Comparison of ENCODE assay signal across 22 cellular contexts in genomic region chr3:95319921-95320494, GRCh38.
DNase-seq lines count a peak whose midpoint lies in the region; ATAC-seq, FAIRE-seq and TF ChIP-seq lines count a peak whose summit lies in the region.
"Had no signal": no experiment of that assay in that cellular context is flagged by ENCODE, and none has a peak within 500 bp of the region (broad histone marks: within the 10 kb centered on the region; RNA-seq: fewer than 3 reads in every experiment).

No MANE protein-coding gene starts in this region.

- no peak overlapping the region for H3K4ac ChIP-seq in neuronal stem cell (ENCODE audit: low read length)

- H3K4me1 Mint-ChIP-seq in endodermal cell = no peaks in the 10 kb centered on the region
- no peaks in the 10 kb centered on the region for H3K4me1 Mint-ChIP-seq in activated T-helper 2 cell treated with anti-CD3 and anti-CD28 coated beads, Interferon-gamma antibody, Interleukin-2, Interleukin-4, amounts not matched to agents 10 μg/mL and 5 μg/mL and 100 μg/mL, durations not matched to agents 14 hours and 24 hours and 36 hours (ENCODE audit: low read depth)
- H3K4me1 Mint-ChIP-seq: activated CD4-positive, alpha-beta memory T cell treated with anti-CD3 and anti-CD28 coated beads, Interleukin-2, amount 10 ng/mL, durations not matched to agents 7 days and 5 days; CD8-positive, alpha-beta memory T cell had no signal

- H3K4me1 ChIP-seq in endodermal cell (ENCODE audit: control insufficient read depth, insufficient read depth, low read length) = no peaks in the 10 kb centered on the region
- peaks cover 0 to 7% of the 10 kb centered on the region in 2 donors for H3K4me1 ChIP-seq in neuronal stem cell (ENCODE audit: control insufficient read depth in 2 of 2, insufficient read depth in 1 of 2, low read depth in 1 of 2, low read length in 2 of 2)
- H3K4me1 ChIP-seq: adrenal gland, vagina had no signal

- H2BK5ac ChIP-seq in neuronal stem cell (ENCODE audit: low read length) = no peak overlapping the region

- peak overlapping the region; percentile 2 for H3K27ac ChIP-seq in endodermal cell (ENCODE audit: low read depth, low read length)
- H3K27ac ChIP-seq in neuronal stem cell (replicated peaks; ENCODE audit: low read length) = no peak overlapping the region
- H3K27ac ChIP-seq: adrenal gland, epithelial cell of prostate, vagina had no signal

- H3K4me3 ChIP-seq in endodermal cell (ENCODE audit: low read length) = no peak overlapping the region
- H3K4me3 ChIP-seq in neuronal stem cell (ENCODE audit: low read length in 2 of 2) = no peak overlapping the region
- H3K4me3 ChIP-seq: adrenal gland, vagina had no signal

- H3K36me3 ChIP-seq in endodermal cell (ENCODE audit: control insufficient read depth, insufficient read depth, low read length) (no peaks in the 10 kb centered on the region), neuronal stem cell (replicated peaks in 1 of 2; ENCODE audit: control insufficient read depth in 2 of 2, insufficient read depth in 2 of 2, low read length in 2 of 2) (no peaks in the 10 kb centered on the region)
- H3K36me3 ChIP-seq: adrenal gland, vagina had no signal

- H2BK12ac ChIP-seq in neuronal stem cell (ENCODE audit: low read length) = no peak overlapping the region

- H3K4me3 Mint-ChIP-seq in endodermal cell = no peak overlapping the region
- no peak overlapping the region for H3K4me3 Mint-ChIP-seq in activated T-helper 2 cell treated with anti-CD3 and anti-CD28 coated beads, Interferon-gamma antibody, Interleukin-2, Interleukin-4, amounts not matched to agents 10 μg/mL and 5 μg/mL and 100 μg/mL, durations not matched to agents 14 hours and 24 hours and 36 hours (ENCODE audit: low read depth)
- H3K4me3 Mint-ChIP-seq: activated CD4-positive, alpha-beta memory T cell treated with anti-CD3 and anti-CD28 coated beads, Interleukin-2, amount 10 ng/mL, durations not matched to agents 7 days and 5 days; activated T-helper 1 cell treated with anti-CD3 and anti-CD28 coated beads, Interleukin-12 subunit alpha, Interleukin-12 subunit beta, Interleukin-2, Interleukin-4 antibody, amounts not matched to agents 30 ng/mL and 10 ng/mL and 1 ng/mL, durations not matched to agents 14 hours and 24 hours and 36 hours; natural killer cell treated with Interleukin-12 subunit alpha and Interleukin-12 subunit beta and Interleukin-15 and Interleukin-18, amount 100 ng/mL, for 72 hours; stimulated activated naive CD8-positive, alpha-beta T cell treated with anti-CD3 and anti-CD28 coated beads, Interleukin-15, Interleukin-2, amounts not matched to agents 100 ng/mL and 50 ng/mL, for 24 hours had no signal

- no peak overlapping the region for H3K23ac ChIP-seq in neuronal stem cell (ENCODE audit: low read depth, low read length, poor library complexity)

- H3K9me3 ChIP-seq in endodermal cell (ENCODE audit: control insufficient read depth, low read length) (peaks cover 22% of the 10 kb centered on the region), neuronal stem cell (replicated peaks in 1 of 2; ENCODE audit: control insufficient read depth in 2 of 2, insufficient read depth in 1 of 2, low read depth in 1 of 2, low read length in 2 of 2) (peaks cover 0 to 4% of the 10 kb centered on the region in 2 donors)
- H3K9me3 ChIP-seq: adrenal gland, vagina had no signal

- DNase-seq in H54 (ENCODE audit: insufficient read length, low spot score) (no peak), OCI-M1 (lab: John Stamatoyannopoulos, UW) (peak; percentile 15), endodermal cell (no peak), neuronal stem cell (ENCODE audit: low spot score) (no peak), GOT3 (lab: John Stamatoyannopoulos, UW) (no peak)
- no peak for DNase-seq in activated T-cell treated with anti-CD3 and anti-CD28 coated beads, Interleukin-2, amount 50 U/mL, for 48 hours
- no peak for DNase-seq in activated T-helper 2 cell treated with anti-CD3 and anti-CD28 coated beads, Interferon-gamma antibody, Interleukin-2, Interleukin-4, amounts not matched to agents 10 μg/mL and 5 μg/mL and 100 μg/mL, durations not matched to agents 14 hours and 24 hours and 36 hours (ENCODE audit: low spot score)
- DNase-seq: activated CD4-positive, alpha-beta memory T cell treated with anti-CD3 and anti-CD28 coated beads, Interleukin-2, amount 10 ng/mL, durations not matched to agents 7 days and 5 days; adrenal gland; CD8-positive, alpha-beta memory T cell; glutamatergic neuron; mammary epithelial cell; NCI-H1930; NCI-H524 had no signal

- H3K27me3 ChIP-seq in endodermal cell (ENCODE audit: control insufficient read depth, insufficient read depth, low read length, poor library complexity, severe bottlenecking) (no peaks in the 10 kb centered on the region), neuronal stem cell (ENCODE audit: control insufficient read depth in 3 of 3, insufficient read depth in 3 of 3, low read depth in 1 of 3, low read length in 3 of 3) (no peaks in the 10 kb centered on the region)
- H3K27me3 ChIP-seq: adrenal gland, vagina had no signal

- no peak overlapping the region for H3K4me2 ChIP-seq in neuronal stem cell (ENCODE audit: insufficient read depth, low read length, poor library complexity, severe bottlenecking)

- peak overlapping the region; percentile 44 for H2AFZ ChIP-seq in neuronal stem cell (ENCODE audit: low read length)

- peak; percentile 69 for FAIRE-seq in H54 (lab: Jason Lieb, UNC)
- FAIRE-seq: colon had no signal

- no peak overlapping the region for H4K91ac ChIP-seq in neuronal stem cell (ENCODE audit: low read depth, low read length, poor library complexity)

- H3K27ac Mint-ChIP-seq in endodermal cell = no peak overlapping the region
- H3K27ac Mint-ChIP-seq in activated T-helper 2 cell treated with anti-CD3 and anti-CD28 coated beads, Interferon-gamma antibody, Interleukin-2, Interleukin-4, amounts not matched to agents 10 μg/mL and 5 μg/mL and 100 μg/mL, durations not matched to agents 14 hours and 24 hours and 36 hours = no peak overlapping the region
- H3K27ac Mint-ChIP-seq: activated CD4-positive, alpha-beta memory T cell treated with anti-CD3 and anti-CD28 coated beads, Interleukin-2, amount 10 ng/mL, durations not matched to agents 7 days and 5 days; activated T-helper 1 cell treated with anti-CD3 and anti-CD28 coated beads, Interleukin-12 subunit alpha, Interleukin-12 subunit beta, Interleukin-2, Interleukin-4 antibody, amounts not matched to agents 30 ng/mL and 10 ng/mL and 1 ng/mL, durations not matched to agents 14 hours and 24 hours and 36 hours; CD8-positive, alpha-beta memory T cell; natural killer cell treated with Interleukin-12 subunit alpha and Interleukin-12 subunit beta and Interleukin-15 and Interleukin-18, amount 100 ng/mL, for 72 hours; stimulated activated naive CD8-positive, alpha-beta T cell treated with anti-CD3 and anti-CD28 coated beads, Interleukin-15, Interleukin-2, amounts not matched to agents 100 ng/mL and 50 ng/mL, for 24 hours had no signal

- no peak for TF ChIP-seq POLR2A in H54 (IDR thresholded peaks at IDR 0.05; ENCODE audit: low read depth, low read length)

- no peak for TF ChIP-seq CTCF in endodermal cell (conservative IDR thresholded peaks at IDR 0.05)

- 57 to 62% methylated on average over 3 of the region's 3 CpGs for WGBS in endodermal cell (ENCODE audit: insufficient coverage in 1 of 2, insufficient read length in 1 of 2), 2 experiments
- WGBS in neuronal stem cell (ENCODE audit: extremely low coverage in 2 of 2, insufficient read length in 2 of 2, insufficient replicate concordance in 1 of 2), 2 donors = no CpG with 5 or more reads among the region's 3 CpGs

- H3K36me3 Mint-ChIP-seq in endodermal cell (ENCODE audit: low read depth) = no peaks in the 10 kb centered on the region
- no peaks in the 10 kb centered on the region for H3K36me3 Mint-ChIP-seq in activated T-helper 2 cell treated with anti-CD3 and anti-CD28 coated beads, Interferon-gamma antibody, Interleukin-2, Interleukin-4, amounts not matched to agents 10 μg/mL and 5 μg/mL and 100 μg/mL, durations not matched to agents 14 hours and 24 hours and 36 hours (ENCODE audit: low read depth)
- H3K36me3 Mint-ChIP-seq: CD8-positive, alpha-beta memory T cell; natural killer cell treated with Interleukin-12 subunit alpha and Interleukin-12 subunit beta and Interleukin-15 and Interleukin-18, amount 100 ng/mL, for 72 hours had no signal

- H3K27me3 Mint-ChIP-seq in endodermal cell (ENCODE audit: insufficient read depth) = no peaks in the 10 kb centered on the region
- no peaks in the 10 kb centered on the region for H3K27me3 Mint-ChIP-seq in activated T-helper 2 cell treated with anti-CD3 and anti-CD28 coated beads, Interferon-gamma antibody, Interleukin-2, Interleukin-4, amounts not matched to agents 10 μg/mL and 5 μg/mL and 100 μg/mL, durations not matched to agents 14 hours and 24 hours and 36 hours (ENCODE audit: low read depth)
- H3K27me3 Mint-ChIP-seq: activated CD4-positive, alpha-beta memory T cell treated with anti-CD3 and anti-CD28 coated beads, Interleukin-2, amount 10 ng/mL, durations not matched to agents 7 days and 5 days; CD8-positive, alpha-beta memory T cell; natural killer cell treated with Interleukin-12 subunit alpha and Interleukin-12 subunit beta and Interleukin-15 and Interleukin-18, amount 100 ng/mL, for 72 hours; stimulated activated naive CD8-positive, alpha-beta T cell treated with anti-CD3 and anti-CD28 coated beads, Interleukin-15, Interleukin-2, amounts not matched to agents 100 ng/mL and 50 ng/mL, for 24 hours had no signal

- H3K79me1 ChIP-seq in neuronal stem cell (ENCODE audit: low read depth, low read length) = no peaks in the 10 kb centered on the region

- H2BK15ac ChIP-seq in neuronal stem cell (ENCODE audit: low read length) = no peak overlapping the region

- no peak overlapping the region for H2AK5ac ChIP-seq in neuronal stem cell (ENCODE audit: low read depth, low read length)

- no peak overlapping the region for H2BK120ac ChIP-seq in neuronal stem cell (ENCODE audit: low read depth, low read length)

- no peak overlapping the region for H3K14ac ChIP-seq in neuronal stem cell (ENCODE audit: low read length)

- intact Hi-C loops in activated T-helper 2 cell treated with anti-CD3 and anti-CD28 coated beads, Interferon-gamma antibody, Interleukin-2, Interleukin-4, amounts not matched to agents 10 μg/mL and 5 μg/mL and 100 μg/mL, durations not matched to agents 14 hours and 24 hours and 36 hours (cut with micrococcal nuclease) = no loop called here

- peaks cover 10% of the 10 kb centered on the region for H3K9me3 Mint-ChIP-seq in endodermal cell
- peaks cover 15% of the 10 kb centered on the region for H3K9me3 Mint-ChIP-seq in activated T-helper 2 cell treated with anti-CD3 and anti-CD28 coated beads, Interferon-gamma antibody, Interleukin-2, Interleukin-4, amounts not matched to agents 10 μg/mL and 5 μg/mL and 100 μg/mL, durations not matched to agents 14 hours and 24 hours and 36 hours
- H3K9me3 Mint-ChIP-seq: activated T-helper 1 cell treated with anti-CD3 and anti-CD28 coated beads, Interleukin-12 subunit alpha, Interleukin-12 subunit beta, Interleukin-2, Interleukin-4 antibody, amounts not matched to agents 30 ng/mL and 10 ng/mL and 1 ng/mL, durations not matched to agents 14 hours and 24 hours and 36 hours had no signal

- H3K18ac ChIP-seq in neuronal stem cell (ENCODE audit: low read length) = no peak overlapping the region

- H3K9ac ChIP-seq in endodermal cell (ENCODE audit: extremely low read depth, low read length, poor library complexity, severe bottlenecking) (no peak overlapping the region), neuronal stem cell (ENCODE audit: low read depth, low read length, poor library complexity) (no peak overlapping the region)

- no peak overlapping the region for H4K8ac ChIP-seq in neuronal stem cell (ENCODE audit: low read depth, low read length)

- ATAC-seq in HG02571 (IDR thresholded peaks at IDR 0.05; ENCODE audit: unreplicated experiment) = no peak
- ATAC-seq: natural killer cell treated with Interleukin-12 subunit alpha and Interleukin-12 subunit beta and Interleukin-15 and Interleukin-18, amount 100 ng/mL, for 72 hours; Panc1 had no signal
